Comparison of ENCODE assay signal across 8 cellular contexts in genomic region chr6:118895241-118895561, GRCh38. TPM values are rescaled to one million over a fixed set of nuclear protein-coding genes. Genes with fewer than 3 reads are reported as not detected.
DNase-seq lines count a peak whose midpoint lies in the region; ATAC-seq and TF ChIP-seq lines count a peak whose summit lies in the region.

No MANE protein-coding gene starts in this region.

- peaks cover 37% of the 10 kb centered on the region for H3K4me1 ChIP-seq in PC-9 (replicated peaks; ENCODE audit: insufficient read depth)
- H3K4me1 ChIP-seq in esophagus muscularis mucosa = peaks cover 35 to 52% (median 48%) of the 10 kb centered on the region in 4 donors
- H3K4me1 ChIP-seq in prostate gland (replicated peaks) = no peaks in the 10 kb centered on the region

- H3K36me3 ChIP-seq in PC-9 (ENCODE audit: low read depth) = peaks cover 25% of the 10 kb centered on the region
- no peaks in the 10 kb centered on the region for H3K36me3 ChIP-seq in esophagus muscularis mucosa
- H3K36me3 ChIP-seq in prostate gland = no peaks in the 10 kb centered on the region

- H3K27me3 ChIP-seq in PC-9 (ENCODE audit: insufficient read depth, low read depth) = no peaks in the 10 kb centered on the region
- H3K27me3 ChIP-seq in esophagus muscularis mucosa = peaks cover 0 to 7% (median 0%) of the 10 kb centered on the region in 4 donors
- no peaks in the 10 kb centered on the region for H3K27me3 ChIP-seq in prostate gland (replicated peaks; ENCODE audit: insufficient read depth)

- ATAC-seq in HG02642 (IDR thresholded peaks at IDR 0.05; ENCODE audit: poor library complexity, unreplicated experiment) = no peak
- no peak for ATAC-seq in HG03159 (IDR thresholded peaks at IDR 0.05; ENCODE audit: unreplicated experiment)

- no peaks in the 10 kb centered on the region for H4K20me1 ChIP-seq in PC-9 (ENCODE audit: insufficient read depth)

- H3F3A ChIP-seq in PC-9 (ENCODE audit: insufficient read depth, low read depth) = peaks cover 18% of the 10 kb centered on the region

- H3K9me2 ChIP-seq in PC-9 (ENCODE audit: insufficient read depth) = no peaks in the 10 kb centered on the region

- CTCF ChIA-PET in PC-9 (lab: Charles Lee) = interaction anchor here (0.6 kb wide), 1 partner anchor 119 kb away, joined by 4 read pairs; no protein-coding TSS in a partner anchor

- DNase-seq in GM12865 (ENCODE audit: low read depth) (no peak), PC-9 (no peak), esophagus muscularis mucosa (ENCODE audit: extremely low spot score) (no peak), prostate gland (ENCODE audit: low spot score) (no peak), T-helper 9 cell (no peak), Ammon's horn (ENCODE audit: low spot score) (no peak)

- no peak for TF ChIP-seq POLR2A in esophagus muscularis mucosa (IDR thresholded peaks at IDR 0.05; ENCODE audit: low read depth)
- TF ChIP-seq POLR2A in prostate gland (IDR thresholded peaks at IDR 0.05) = no peak

- TF ChIP-seq EP300 in esophagus muscularis mucosa (IDR thresholded peaks at IDR 0.05) = no peak

- peak overlapping the region; percentile 76 for H2AFZ ChIP-seq in PC-9

- H3K4me3 ChIP-seq in GM12865 (ENCODE audit: low read depth, low read length) = peak overlapping the region; percentile 95
- H3K4me3 ChIP-seq in PC-9 = peak overlapping the region; percentile 92
- H3K4me3 ChIP-seq in esophagus muscularis mucosa = peak overlapping the region; percentile 88 to 97 (median 95)
- peak overlapping the region; percentile 75 to 80 for H3K4me3 ChIP-seq in prostate gland

- TF ChIP-seq CTCF in GM12865 (IDR thresholded peaks at IDR 0.05; ENCODE audit: insufficient read depth, low read depth, low read length, missing control alignments) (no peak), PC-9 (conservative IDR thresholded peaks at IDR 0.05) (no peak), esophagus muscularis mucosa (IDR thresholded peaks at IDR 0.05) (no peak), prostate gland (IDR thresholded peaks at IDR 0.05) (no peak)

- H3K27ac ChIP-seq in PC-9 (peak overlapping the region; percentile 95), esophagus muscularis mucosa (replicated peaks in 1 of 4) (peak overlapping the region; percentile 93 to 98 (median 97)), prostate gland (peak overlapping the region; percentile 92 to 95)

- intact Hi-C loops in PC-9 (cut with micrococcal nuclease; ENCODE audit: unreplicated experiment) = loop anchor here (1.0 to 10.0 kb wide), 3 partner anchors 91 to 330 kb away; no protein-coding TSS in a partner anchor
- intact Hi-C loops in esophagus muscularis mucosa (cut with DNase I) = loop anchor here (2.0 to 10.0 kb wide), 2 partner anchors 40 to 240 kb away; partner anchors contain the start of genes CEP85L and MCM9
- intact Hi-C loops in prostate gland (cut with DNase I) = no loop called here

- POLR2A ChIA-PET in PC-9 (lab: Charles Lee; ENCODE audit: unreplicated experiment) = no interaction called here

- H3K4me2 ChIP-seq in PC-9 = peak overlapping the region; percentile 79

- peaks cover 92% of the 10 kb centered on the region for H3K79me2 ChIP-seq in PC-9 (ENCODE audit: low read depth)

- H3K9me3 ChIP-seq in PC-9 (ENCODE audit: insufficient read depth, low read depth) (no peaks in the 10 kb centered on the region), esophagus muscularis mucosa (no peaks in the 10 kb centered on the region), prostate gland (no peaks in the 10 kb centered on the region)

- no TSS peak for BruUV-seq in PC-9 (replicated peaks; lab: Mats Ljungman, UMichigan)

- under 1% methylated on average over 14 of the region's 14 CpGs for WGBS in esophagus muscularis mucosa
- WGBS in prostate gland = under 1% methylated on average over 14 of the region's 14 CpGs

RNA-seq across cellular contexts. Expression of gene ASF1A, which starts 1.2 kb away (rescaled TPM):
- total RNA-seq in PC-9 (2021) (25.7 and 39.5 TPM in 2 replicates), esophagus muscularis mucosa (10 to 100 TPM in 2 of 4 donors, 1 to 10 TPM in 2; 6.6 to 13.7 (median 10.9) TPM), prostate gland (10 to 100 TPM; 12.5 to 15.6 TPM)

RNA-seq across cellular contexts. Expression of gene MCM9, which starts 39.8 kb away (rescaled TPM):
- 14.4 and 18.1 TPM in 2 replicates for total RNA-seq in PC-9 (2021)
- total RNA-seq in esophagus muscularis mucosa = 10 to 100 TPM; 10.8 to 18.1 (median 11.3) TPM
- total RNA-seq in prostate gland = 10 to 100 TPM; 13.6 to 24.8 TPM
